8 cellular contexts compared by ENCODE assay signal in genomic region chr3:172666873-172667694, GRCh38. TPM values are rescaled to one million over a fixed set of nuclear protein-coding genes. Genes with fewer than 3 reads are reported as not detected.
DNase-seq lines count a peak whose midpoint lies in the region; ATAC-seq, FAIRE-seq and TF ChIP-seq lines count a peak whose summit lies in the region.

No MANE protein-coding gene starts in this region.

- peaks cover 15% of the 10 kb centered on the region for H3K4me1 Mint-ChIP-seq in T-helper 17 cell

- no peaks in the 10 kb centered on the region for H3K9me3 ChIP-seq in T-helper 17 cell (ENCODE audit: control insufficient read depth, low read length, poor library complexity, severe bottlenecking)
- no peaks in the 10 kb centered on the region for H3K9me3 ChIP-seq in small intestine (ENCODE audit: control insufficient read depth, low read depth)

- no peaks in the 10 kb centered on the region for H3K27me3 Mint-ChIP-seq in T-helper 17 cell

- H3K27me3 ChIP-seq in small intestine (ENCODE audit: control insufficient read depth in 2 of 2, insufficient read depth in 2 of 2, low read length in 2 of 2) = no peaks in the 10 kb centered on the region

- peak overlapping the region; percentile 72 for H3K27ac Mint-ChIP-seq in T-helper 17 cell

- DNase-seq in 8988T = peak; percentile 56
- peak; percentile 56 for DNase-seq in NCI-H1694 treated with DMSO at 0.1 percent for 48 hours (lab: John Stamatoyannopoulos, UW)
- DNase-seq in T-helper 17 cell = peak; percentile 42 to 76 (median 45)
- peak; percentile 52 for DNase-seq in amniotic stem cell (lab: John Stamatoyannopoulos, UW)
- DNase-seq in hepatic stellate cell (ENCODE audit: low spot score) = peak; percentile 59
- DNase-seq in small intestine = peak; percentile 86

- TF ChIP-seq POLR2A in GM18505 (IDR thresholded peaks at IDR 0.05; ENCODE audit: borderline replicate concordance, extremely low read depth, insufficient read depth, insufficient read length) = no peak

- peak; percentile 94 for ATAC-seq in GM18505 (IDR thresholded peaks at IDR 0.05; ENCODE audit: unreplicated experiment)
- peak; percentile 87 for ATAC-seq in HG02943 (IDR thresholded peaks at IDR 0.05; ENCODE audit: low read depth, unreplicated experiment)
- peak; percentile 95 for ATAC-seq in T-helper 17 cell

- H3K36me3 Mint-ChIP-seq in T-helper 17 cell (ENCODE audit: low read depth) = peaks cover 3% of the 10 kb centered on the region

- no peak for FAIRE-seq in small intestine (lab: Jason Lieb, UNC)

- no peaks in the 10 kb centered on the region for H3K4me1 ChIP-seq in small intestine (ENCODE audit: control insufficient read depth in 2 of 2, insufficient read depth in 1 of 2, low read depth in 1 of 2, low read length in 1 of 2)

- peak overlapping the region; percentile 73 for H3K4me3 Mint-ChIP-seq in T-helper 17 cell

- no peak overlapping the region for H3K27ac ChIP-seq in small intestine (ENCODE audit: low read depth in 1 of 2, low read length in 1 of 2)

- H3K4me3 ChIP-seq in small intestine (ENCODE audit: low read depth in 1 of 2, low read length in 2 of 2) = no peak overlapping the region

- no peaks in the 10 kb centered on the region for H3K36me3 ChIP-seq in small intestine (ENCODE audit: control insufficient read depth in 2 of 2, insufficient read depth in 2 of 2, low read length in 2 of 2)

- WGBS in small intestine, 3 donors = 64 to 65% (median 65%) methylated on average over 16 of the region's 16 CpGs

RNA-seq across cellular contexts. Expression of gene NCEH1, which starts 43.8 kb away (rescaled TPM):
- 1 to 10 TPM; 1.0 to 2.4 TPM for total RNA-seq in T-helper 17 cell
- polyA plus RNA-seq in small intestine = 1 to 10 TPM; 1.1 to 5.0 (median 1.6) TPM
